In genomic region chr10:129207276-129207675, GRCh38 we compare ENCODE assay signal across 30 cellular contexts.
"Had no signal": no experiment of that assay in that cellular context is flagged by ENCODE, and none has a peak within 500 bp of the region (broad histone marks: within the 10 kb centered on the region; RNA-seq: fewer than 3 reads in every experiment).

No MANE protein-coding gene starts in this region.

- H3K36me3 Mint-ChIP-seq: activated naive CD8-positive, alpha-beta T cell; WTC11 had no signal

- H3K27me3 ChIP-seq: brain microvascular endothelial cell had no signal

- FAIRE-seq: astrocyte, bronchial epithelial cell, frontal cortex had no signal

- H3K9me3 Mint-ChIP-seq: activated CD4-positive, alpha-beta memory T cell treated with anti-CD3 and anti-CD28 coated beads, Interleukin-2, amount 10 ng/mL, durations not matched to agents 7 days and 5 days; activated CD4-positive, alpha-beta T cell treated with anti-CD3 and anti-CD28 coated beads, Interleukin-2, amount 10 ng/mL, durations not matched to agents 7 days and 5 days; activated T-cell treated with anti-CD3 and anti-CD28 coated beads, Interleukin-2, amount 50 U/mL, for 24 hours; central memory CD8-positive, alpha-beta T cell; endodermal cell had no signal

- H3K36me3 ChIP-seq: brain microvascular endothelial cell had no signal

- H3K4me3 Mint-ChIP-seq: activated CD4-positive, alpha-beta memory T cell treated with anti-CD3 and anti-CD28 coated beads, Interleukin-2, amount 10 ng/mL, durations not matched to agents 7 days and 5 days; activated CD4-positive, alpha-beta T cell treated with anti-CD3 and anti-CD28 coated beads, Interleukin-2, amount 10 ng/mL, durations not matched to agents 7 days and 5 days; activated naive CD8-positive, alpha-beta T cell; activated T-cell treated with anti-CD3 and anti-CD28 coated beads, Interleukin-2, amount 50 U/mL, for 24 hours; activated T-cell treated with anti-CD3 and anti-CD28 coated beads, Interleukin-2, amount 50 U/mL, for 72 hours; central memory CD8-positive, alpha-beta T cell; dendritic cell treated with granulocyte-macrophage colony-stimulating factor and Interleukin-4, amounts not matched to agents 40 ng/mL and 50 ng/mL, for 4 days; endodermal cell; WTC11 had no signal

- H3K4me3 ChIP-seq: coronary artery, dorsolateral prefrontal cortex had no signal

- DNase-seq: activated CD4-positive, alpha-beta memory T cell treated with anti-CD3 and anti-CD28 coated beads, Interleukin-2, amount 10 ng/mL, durations not matched to agents 7 days and 5 days; activated CD4-positive, alpha-beta T cell treated with anti-CD3 and anti-CD28 coated beads for 1 hour; activated CD4-positive, alpha-beta T cell treated with anti-CD3 and anti-CD28 coated beads for 4 hours; activated CD4-positive, alpha-beta T cell treated with anti-CD3 and anti-CD28 coated beads, Interleukin-2, amount 10 ng/mL, durations not matched to agents 7 days and 5 days; activated CD4-positive, alpha-beta T cell treated with anti-CD3 and anti-CD28 coated beads, Interleukin-2, amount 50 U/mL, for 4 hours; activated CD8-positive, alpha-beta memory T cell treated with anti-CD3 and anti-CD28 coated beads, Interleukin-2, amount 50 U/mL, for 48 hours; activated gamma-delta T cell treated with Interleukin-2 at 50 U/mL for 16 hours; activated naive CD4-positive, alpha-beta T cell treated with anti-CD3 and anti-CD28 coated beads, Interleukin-2, amount 50 U/mL, for 16 hours; activated naive CD4-positive, alpha-beta T cell treated with Interleukin-2 at 50 U/mL for 16 hours; activated T-cell treated with anti-CD3 and anti-CD28 coated beads for 4 hours; activated T-cell treated with anti-CD3 and anti-CD28 coated beads, Interleukin-2, amount 50 U/mL, for 24 hours; activated T-cell treated with anti-CD3 and anti-CD28 coated beads, Interleukin-2, amount 50 U/mL, for 72 hours; amniotic stem cell; anterior cingulate cortex; brain microvascular endothelial cell; dorsolateral prefrontal cortex; effector memory CD4-positive, alpha-beta T cell; endodermal cell; foreskin fibroblast; head of caudate nucleus; T-helper 2 cell had no signal

- H3K27ac ChIP-seq: brain microvascular endothelial cell, coronary artery, dorsolateral prefrontal cortex had no signal

- H3K27me3 Mint-ChIP-seq: activated CD4-positive, alpha-beta memory T cell treated with anti-CD3 and anti-CD28 coated beads, Interleukin-2, amount 10 ng/mL, durations not matched to agents 7 days and 5 days; activated naive CD8-positive, alpha-beta T cell; dendritic cell treated with granulocyte-macrophage colony-stimulating factor and Interleukin-4, amounts not matched to agents 40 ng/mL and 50 ng/mL, for 4 days had no signal

- ATAC-seq: activated T-cell treated with anti-CD3 and anti-CD28 coated beads, Interleukin-2, amount 50 U/mL, for 72 hours; esophagus mucosa; WTC11 had no signal

- H3K27ac Mint-ChIP-seq: activated CD4-positive, alpha-beta memory T cell treated with anti-CD3 and anti-CD28 coated beads, Interleukin-2, amount 10 ng/mL, durations not matched to agents 7 days and 5 days; activated CD4-positive, alpha-beta T cell treated with anti-CD3 and anti-CD28 coated beads, Interleukin-2, amount 10 ng/mL, durations not matched to agents 7 days and 5 days; activated naive CD8-positive, alpha-beta T cell; activated T-cell treated with anti-CD3 and anti-CD28 coated beads, Interleukin-2, amount 50 U/mL, for 24 hours; activated T-cell treated with anti-CD3 and anti-CD28 coated beads, Interleukin-2, amount 50 U/mL, for 72 hours; dendritic cell treated with granulocyte-macrophage colony-stimulating factor and Interleukin-4, amounts not matched to agents 40 ng/mL and 50 ng/mL, for 4 days; endodermal cell; WTC11 had no signal

- H3K4me1 Mint-ChIP-seq: activated CD4-positive, alpha-beta memory T cell treated with anti-CD3 and anti-CD28 coated beads, Interleukin-2, amount 10 ng/mL, durations not matched to agents 7 days and 5 days; activated CD4-positive, alpha-beta T cell treated with anti-CD3 and anti-CD28 coated beads, Interleukin-2, amount 10 ng/mL, durations not matched to agents 7 days and 5 days; central memory CD8-positive, alpha-beta T cell; endodermal cell; WTC11 had no signal
